In genomic region chr21:34024382-34024693, GRCh38 we compare ENCODE assay signal across 24 cellular contexts.
"Had no signal": no experiment of that assay in that cellular context is flagged by ENCODE, and none has a peak within 500 bp of the region (broad histone marks: within the 10 kb centered on the region; RNA-seq: fewer than 3 reads in every experiment).

No MANE protein-coding gene starts in this region.

- H3K27me3 ChIP-seq: Peyer's patch, SJCRH30 had no signal

- H3K4me3 Mint-ChIP-seq: IgD-negative memory B cell had no signal

- H3K4me2 ChIP-seq: KMS-11 had no signal

- H3K9me3 Mint-ChIP-seq: IgD-negative memory B cell had no signal

- H3K27me3 Mint-ChIP-seq: IgD-negative memory B cell had no signal

- H3K4me3 ChIP-seq: K562, Peyer's patch, SJCRH30 had no signal

- H3K27ac ChIP-seq: HL-60, KMS-11, Peyer's patch, SJCRH30 had no signal

- H3K27ac Mint-ChIP-seq: IgD-negative memory B cell had no signal

- H3K36me3 ChIP-seq: Peyer's patch, SJCRH30 had no signal

- DNase-seq: Kasumi-1, MV-4-11, NCI-H1048, NCI-H1105, NCI-H1417, NCI-H1436 treated with DMSO at 0.1 percent for 48 hours, NCI-H1694, NCI-H187 treated with DMSO at 0.1 percent for 48 hours, NCI-H2029 treated with DMSO at 0.1 percent for 48 hours, NCI-H2171 treated with DMSO at 0.1 percent for 48 hours, NCI-H345, NCI-H446 treated with DMSO at 0.1 percent for 48 hours, NCI-H526 treated with DMSO at 0.1 percent for 48 hours, NCI-H774, PC-3, Peyer's patch, SHP77 treated with DMSO at 0.1 percent for 48 hours, SJCRH30 had no signal

- H3K9me3 ChIP-seq: Peyer's patch had no signal

- ATAC-seq: K562, PC-3, Right ventricle myocardium inferior, SK-N-SH treated with all-trans-retinoic acid at 6 μM for 48 hours had no signal

- H3K9ac ChIP-seq: KMS-11 had no signal
